In the genomic region with DNA sequence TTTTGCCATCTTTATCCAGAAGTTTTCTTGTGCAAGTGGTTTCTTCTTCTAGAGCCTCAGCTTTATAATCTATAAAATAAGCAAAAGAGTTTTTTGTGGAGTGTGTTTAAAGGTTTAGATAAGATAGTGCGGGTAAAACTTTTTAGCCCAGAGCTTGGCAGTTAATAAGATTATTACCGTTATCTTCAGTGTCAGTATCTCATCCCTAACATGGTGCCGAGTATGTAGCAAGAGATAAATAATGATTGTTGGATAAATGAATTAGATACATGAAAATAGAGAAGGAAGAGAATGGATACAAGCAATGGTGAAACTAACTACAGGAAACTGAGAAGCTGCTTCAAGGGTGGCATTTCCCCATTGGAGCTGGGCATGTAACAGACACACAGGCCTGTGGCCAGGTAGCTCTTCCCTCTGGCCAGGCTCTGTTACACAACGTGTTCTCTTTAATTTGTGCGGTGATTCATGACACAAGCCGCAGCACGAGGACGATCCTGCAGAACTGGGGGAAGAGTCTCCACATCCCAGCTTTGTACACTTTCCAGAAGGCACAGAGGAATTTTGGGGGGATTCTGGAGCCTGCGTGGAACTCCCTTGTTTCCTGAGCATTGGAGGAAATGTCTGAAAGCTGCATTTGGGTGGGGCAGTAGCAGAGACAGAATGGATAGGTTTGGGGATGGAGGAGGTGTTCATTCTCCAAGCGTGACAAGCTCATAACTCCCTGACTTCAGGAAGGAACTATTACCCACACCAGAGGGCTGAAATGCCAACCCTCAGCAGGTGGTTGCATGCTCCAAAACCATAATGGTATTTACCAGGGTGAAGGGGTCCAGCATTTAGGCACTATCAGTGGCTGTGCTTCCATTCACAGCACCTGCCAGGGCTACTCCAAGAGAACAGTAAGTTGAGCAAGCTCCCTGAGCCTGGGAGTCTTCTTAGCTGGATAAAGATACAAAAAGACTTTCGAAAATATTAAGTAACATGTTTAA, we compare ENCODE assay signal across 1 cellular context.
TF ChIP-seq lines count a peak whose summit lies in the region.

No MANE protein-coding gene starts in this region.

TF ChIP-seq in H1, 55 proteins besides CTCF, POLR2A, EP300 and RAD21:
- TF ChIP-seq JUND (IDR thresholded peaks at IDR 0.05; ENCODE audit: low read length) (no peak), ASH2L (IDR thresholded peaks at IDR 0.05; ENCODE audit: low read length) (no peak), CBX8 (IDR thresholded peaks at IDR 0.05; ENCODE audit: borderline replicate concordance, low read depth, low read length) (no peak)
TF ChIP-seq in H1: peak in this region for 0.
